ENCODE assay signal across 32 cellular contexts in genomic region chr11:87339416-87339815, GRCh38.
"Had no signal": no experiment of that assay in that cellular context is flagged by ENCODE, and none has a peak within 500 bp of the region (broad histone marks: within the 10 kb centered on the region; RNA-seq: fewer than 3 reads in every experiment).

No MANE protein-coding gene starts in this region.

- H3K4me1 ChIP-seq: adrenal gland, ascending aorta, body of pancreas, breast epithelium had no signal

- H3K36me3 ChIP-seq: adrenal gland, ascending aorta, brain microvascular endothelial cell, breast epithelium, cardiac muscle cell had no signal

- H3K4me3 ChIP-seq: adrenal gland, ascending aorta, body of pancreas, breast epithelium, cardiac muscle cell had no signal

- H3K27me3 ChIP-seq: adrenal gland, ascending aorta, body of pancreas, brain microvascular endothelial cell, breast epithelium, cardiac muscle cell had no signal

- DNase-seq: activated effector memory CD4-positive, alpha-beta T cell treated with anti-CD3 and anti-CD28 coated beads, Interleukin-2, amount 50 U/mL, for 16 hours; activated effector memory CD4-positive, alpha-beta T cell treated with Interleukin-2 at 50 U/mL for 16 hours; activated gamma-delta T cell; activated gamma-delta T cell treated with Interleukin-2 at 50 U/mL for 16 hours; activated naive CD4-positive, alpha-beta T cell; activated naive CD4-positive, alpha-beta T cell treated with anti-CD3 and anti-CD28 coated beads for 36 hours; activated naive CD4-positive, alpha-beta T cell treated with anti-CD3 and anti-CD28 coated beads, Interleukin-2, amount 10 ng/mL, durations not matched to agents 7 days and 5 days; activated naive CD4-positive, alpha-beta T cell treated with anti-CD3 and anti-CD28 coated beads, Interleukin-2, amount 50 U/mL, for 16 hours; activated naive CD4-positive, alpha-beta T cell treated with Interleukin-2 at 50 U/mL for 16 hours; activated naive CD8-positive, alpha-beta T cell treated with anti-CD3 and anti-CD28 coated beads for 36 hours; activated naive CD8-positive, alpha-beta T cell treated with anti-CD3 and anti-CD28 coated beads, Interleukin-2, amount 10 ng/mL, durations not matched to agents 7 days and 5 days; activated naive CD8-positive, alpha-beta T cell treated with anti-CD3 and anti-CD28 coated beads, Interleukin-2, amount 50 U/mL, for 24 hours; activated T-cell treated with anti-CD3 and anti-CD28 coated beads, Interleukin-2, amount 50 U/mL, for 1 hour; activated T-cell treated with anti-CD3 and anti-CD28 coated beads, Interleukin-2, amount 50 U/mL, for 24 hours; activated T-cell treated with anti-CD3 and anti-CD28 coated beads, Interleukin-2, amount 50 U/mL, for 4 hours; activated T-cell treated with anti-CD3 and anti-CD28 coated beads, Interleukin-2, amount 50 U/mL, for 48 hours; activated T-cell treated with anti-CD3 and anti-CD28 coated beads, Interleukin-2, amount 50 U/mL, for 72 hours; adrenal gland; amniotic stem cell; amygdala; anterior cingulate cortex; aorta; body of pancreas; brain microvascular endothelial cell; caudate nucleus; central memory CD4-positive, alpha-beta T cell; cerebellar nuclear complex had no signal

- ATAC-seq: activated naive CD4-positive, alpha-beta T cell treated with anti-CD3 and anti-CD28 coated beads, Interleukin-2, amount 50 U/mL, for 72 hours; activated naive CD8-positive, alpha-beta T cell treated with anti-CD3 and anti-CD28 coated beads, Interleukin-2, amount 50 U/mL, for 24 hours; activated T-cell treated with anti-CD3 and anti-CD28 coated beads, Interleukin-2, amount 50 U/mL, for 4 hours; activated T-cell treated with anti-CD3 and anti-CD28 coated beads, Interleukin-2, amount 50 U/mL, for 72 hours; activated T-helper 17 cell treated with anti-CD3 and anti-CD28 coated beads, Interleukin-2, amount 50 U/mL, for 72 hours; body of pancreas had no signal

- H3K27ac ChIP-seq: adrenal gland, ascending aorta, body of pancreas, brain microvascular endothelial cell, breast epithelium, cardiac muscle cell had no signal
